Comparison of ENCODE assay signal across 19 cellular contexts in the genomic region with DNA sequence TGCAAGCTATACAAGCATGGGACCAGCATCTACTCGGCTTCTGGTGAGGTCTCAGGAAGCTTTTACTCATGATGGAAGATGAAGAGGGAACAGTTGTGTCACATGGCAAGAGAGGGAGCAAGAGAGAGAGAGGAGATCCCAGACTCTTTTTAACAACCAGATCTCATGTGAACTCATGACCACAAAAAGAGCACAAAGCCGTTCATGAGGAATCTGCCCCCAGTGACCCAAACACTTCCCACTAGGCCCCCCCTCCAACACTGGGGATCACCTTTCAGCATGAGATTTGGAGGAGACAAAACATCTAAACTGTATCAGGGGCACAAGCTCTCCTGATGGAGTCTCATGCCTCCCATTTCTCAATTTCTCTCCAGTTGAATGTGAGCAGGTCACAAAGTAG. TPM values are rescaled to one million over a fixed set of nuclear protein-coding genes. Genes with fewer than 3 reads are reported as not detected.
"Had no signal": no experiment of that assay in that cellular context is flagged by ENCODE, and none has a peak within 500 bp of the region (broad histone marks: within the 10 kb centered on the region; RNA-seq: fewer than 3 reads in every experiment).

No MANE protein-coding gene starts in this region.

- H3K4me3 ChIP-seq: skin epidermis, suprapubic skin, upper lobe of right lung had no signal

- H3K4me3 Mint-ChIP-seq: activated B cell treated with CpG ODN at 0.5 μM for 24 hours; activated CD4-positive, alpha-beta T cell treated with anti-CD3 and anti-CD28 coated beads, Interleukin-2, amount 10 ng/mL, durations not matched to agents 24 days and 14 days; activated naive CD8-positive, alpha-beta T cell; activated T-cell treated with anti-CD3 and anti-CD28 coated beads, Interleukin-2, amount 50 U/mL, for 72 hours; brain; mesothelial cell of epicardium; naive B cell; stimulated activated naive CD8-positive, alpha-beta T cell treated with anti-CD3 and anti-CD28 coated beads, Interleukin-15, Interleukin-2, amounts not matched to agents 100 ng/mL and 50 ng/mL, for 24 hours had no signal

- H3K36me3 Mint-ChIP-seq: brain, mesothelial cell of epicardium had no signal

- H3K27me3 Mint-ChIP-seq: activated B cell treated with CpG ODN at 0.5 μM for 24 hours; activated naive CD8-positive, alpha-beta T cell; brain; naive B cell; stimulated activated naive CD8-positive, alpha-beta T cell treated with anti-CD3 and anti-CD28 coated beads, Interleukin-15, Interleukin-2, amounts not matched to agents 100 ng/mL and 50 ng/mL, for 24 hours had no signal

- H3K27ac ChIP-seq: neutrophil, suprapubic skin, upper lobe of right lung had no signal

- H3K9me3 ChIP-seq: neutrophil, suprapubic skin, upper lobe of right lung had no signal

- H3K4me1 ChIP-seq: upper lobe of right lung had no signal

- H3K27me3 ChIP-seq: neutrophil, suprapubic skin, upper lobe of right lung had no signal

- DNase-seq: activated B cell treated with CpG ODN at 0.5 μM for 24 hours; activated CD8-positive, alpha-beta memory T cell treated with anti-CD3 and anti-CD28 coated beads, Interleukin-2, amount 50 U/mL, for 48 hours; activated gamma-delta T cell treated with Interleukin-2 at 50 U/mL for 16 hours; central memory CD4-positive, alpha-beta T cell; cortex of kidney; effector CD4-positive, alpha-beta T cell; glutamatergic neuron; naive B cell; upper lobe of right lung had no signal

- H3K36me3 ChIP-seq: neutrophil, suprapubic skin, upper lobe of right lung had no signal

- H3K9me3 Mint-ChIP-seq: activated CD4-positive, alpha-beta T cell treated with anti-CD3 and anti-CD28 coated beads, Interleukin-2, amount 10 ng/mL, durations not matched to agents 24 days and 14 days; activated T-cell treated with anti-CD3 and anti-CD28 coated beads, Interleukin-2, amount 50 U/mL, for 72 hours had no signal

- H3K4me1 Mint-ChIP-seq: activated B cell treated with CpG ODN at 0.5 μM for 24 hours; activated CD4-positive, alpha-beta T cell treated with anti-CD3 and anti-CD28 coated beads, Interleukin-2, amount 10 ng/mL, durations not matched to agents 24 days and 14 days; brain; mesothelial cell of epicardium; naive B cell had no signal

- ATAC-seq: upper lobe of right lung had no signal

- H3K27ac Mint-ChIP-seq: activated B cell treated with CpG ODN at 0.5 μM for 24 hours; activated CD4-positive, alpha-beta T cell treated with anti-CD3 and anti-CD28 coated beads, Interleukin-2, amount 10 ng/mL, durations not matched to agents 24 days and 14 days; activated naive CD8-positive, alpha-beta T cell; activated T-cell treated with anti-CD3 and anti-CD28 coated beads, Interleukin-2, amount 50 U/mL, for 72 hours; mesothelial cell of epicardium; naive B cell; stimulated activated naive CD8-positive, alpha-beta T cell treated with anti-CD3 and anti-CD28 coated beads, Interleukin-15, Interleukin-2, amounts not matched to agents 100 ng/mL and 50 ng/mL, for 24 hours had no signal

RNA-seq across cellular contexts. Expression of a gene that starts 38.6 kb away (rescaled TPM):
- total RNA-seq: kidney epithelial cell had no signal
